In the genomic region with DNA sequence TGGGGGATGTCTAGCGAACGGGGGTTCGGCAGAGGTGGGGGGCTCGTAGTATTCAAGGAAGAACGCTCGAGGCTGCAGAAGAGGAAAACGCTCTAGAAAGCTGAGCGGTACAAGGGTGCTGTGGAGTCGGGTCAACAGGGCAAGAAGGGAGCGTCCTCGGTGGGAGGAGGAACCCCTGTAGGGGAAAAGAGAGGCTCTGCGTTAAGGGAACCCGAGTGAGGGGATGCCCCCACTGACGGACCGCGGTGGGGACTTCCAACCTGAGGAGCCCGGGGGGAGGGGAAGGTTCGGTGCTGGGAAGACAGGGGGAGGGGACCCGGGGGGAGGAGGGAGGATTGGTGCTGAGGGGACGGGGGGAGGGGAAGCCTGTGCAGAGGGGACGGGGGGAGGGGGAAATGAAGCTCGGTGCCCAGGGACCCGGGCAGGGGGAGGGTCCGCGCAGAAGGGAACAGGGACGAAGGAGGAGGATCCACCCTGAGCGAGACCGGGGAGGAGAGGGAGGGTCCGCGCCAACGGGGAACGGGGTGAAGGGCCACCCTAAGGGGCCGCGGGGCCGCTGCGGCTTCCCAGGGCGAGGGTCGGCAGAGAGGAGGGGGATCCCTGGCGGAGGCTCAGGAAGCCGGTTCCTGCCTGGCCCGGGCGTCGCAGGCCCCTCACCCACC, we compare ENCODE assay signal across 8 cellular contexts. TPM values are rescaled to one million over a fixed set of nuclear protein-coding genes. Genes with fewer than 3 reads are reported as not detected.
DNase-seq lines count a peak whose midpoint lies in the region; ATAC-seq and TF ChIP-seq lines count a peak whose summit lies in the region.

No MANE protein-coding gene starts in this region.

- DNase-seq in activated effector memory CD4-positive, alpha-beta T cell treated with anti-CD3 and anti-CD28 coated beads, Interleukin-2, amount 50 U/mL, for 16 hours, result peak; percentile 68
- DNase-seq in activated effector memory CD4-positive, alpha-beta T cell treated with Interleukin-2 at 50 U/mL for 16 hours, result no peak
- peak; percentile 66 for DNase-seq in OCI-M1 (lab: John Stamatoyannopoulos, UW)
- DNase-seq in colonic mucosa, result peak; percentile 67
- peak; percentile 91 for DNase-seq in mesenteric fat pad (ENCODE audit: low spot score)
- no peak for DNase-seq in upper lobe of right lung
- DNase-seq in NCI-H2081 (lab: John Stamatoyannopoulos, UW), result no peak

- H3K4me3 ChIP-seq in colonic mucosa (peak overlapping the region; percentile 82), upper lobe of right lung (peak overlapping the region; percentile 84)

- H3K36me3 ChIP-seq in colonic mucosa (no peaks in the 10 kb centered on the region), upper lobe of right lung (no peaks in the 10 kb centered on the region)

- ATAC-seq in upper lobe of right lung (no peak), GM19351 (IDR thresholded peaks at IDR 0.05; ENCODE audit: unreplicated experiment) (no peak)

- no peaks in the 10 kb centered on the region for H3K4me1 ChIP-seq in colonic mucosa
- peaks cover 5% of the 10 kb centered on the region for H3K4me1 ChIP-seq in upper lobe of right lung

- no peaks in the 10 kb centered on the region for H3K27me3 ChIP-seq in colonic mucosa
- peaks cover 43% of the 10 kb centered on the region for H3K27me3 ChIP-seq in upper lobe of right lung

- no peak for TF ChIP-seq CTCF in colonic mucosa (IDR thresholded peaks at IDR 0.05)
- TF ChIP-seq CTCF in upper lobe of right lung (IDR thresholded peaks at IDR 0.05), result no peak

- H3K9ac ChIP-seq in colonic mucosa (ENCODE audit: low read depth in 2 of 2, low read length in 2 of 2), result peak overlapping the region; percentile 74 to 85

- H3K27ac ChIP-seq in colonic mucosa, result peak overlapping the region; percentile 88
- H3K27ac ChIP-seq in upper lobe of right lung, result peak overlapping the region; percentile 73

- H3K9me3 ChIP-seq in colonic mucosa (no peaks in the 10 kb centered on the region), upper lobe of right lung (no peaks in the 10 kb centered on the region)

- intact Hi-C loops in colonic mucosa (cut with DNase I) (loop anchor here (5.0 to 10.0 kb wide), 2 partner anchors 374 to 602 kb away; a partner anchor contains a TSS), upper lobe of right lung (cut with DNase I) (no loop called here)

RNA-seq across cellular contexts. Expression of a gene that starts 0.6 kb away (rescaled TPM):
- total RNA-seq in colonic mucosa (1 to 10 TPM; 4.8 to 4.9 TPM), mesenteric fat pad (0.64 TPM), upper lobe of right lung (4.0 TPM)

RNA-seq across cellular contexts. Expression of a gene that starts 6.4 kb away (rescaled TPM):
- total RNA-seq in colonic mucosa (10 to 100 TPM in 1 of 2 donors, 1 to 10 TPM in 1; 2.9 to 12.1 TPM), mesenteric fat pad (10.7 TPM), upper lobe of right lung (39.5 TPM)

Comparison
In these comparisons a context has a peak if more than half of its experiments do, and no peak if none do; other contexts are left out.
1. DNase-seq: peak in activated effector memory CD4-positive, alpha-beta T cell treated with anti-CD3 and anti-CD28 coated beads, Interleukin-2, amount 50 U/mL, for 16 hours (single experiment), OCI-M1 (single experiment), colonic mucosa (single experiment) and mesenteric fat pad (single experiment); none in activated effector memory CD4-positive, alpha-beta T cell treated with Interleukin-2 at 50 U/mL for 16 hours (single experiment), upper lobe of right lung (single experiment) and NCI-H2081 (0 of 2).